Comparison of ENCODE assay signal across 9 cellular contexts in genomic region chr10:25875555-25876165, GRCh38. TPM values are rescaled to one million over a fixed set of nuclear protein-coding genes. Genes with fewer than 3 reads are reported as not detected.
DNase-seq lines count a peak whose midpoint lies in the region; ATAC-seq, FAIRE-seq and TF ChIP-seq lines count a peak whose summit lies in the region.
"Had no signal": no experiment of that assay in that cellular context is flagged by ENCODE, and none has a peak within 500 bp of the region (broad histone marks: within the 10 kb centered on the region; RNA-seq: fewer than 3 reads in every experiment).

No MANE protein-coding gene starts in this region.

- TF ChIP-seq POLR2A in erythroblast (IDR thresholded peaks at IDR 0.05; ENCODE audit: low read length), result no peak

- H3K9me3 Mint-ChIP-seq in naive B cell, result peaks cover 0 to 7% (median 0%) of the 10 kb centered on the region in 7 donors
- H3K9me3 Mint-ChIP-seq in stimulated activated effector memory CD8-positive, alpha-beta T cell treated with anti-CD3 and anti-CD28 coated beads, Interleukin-12 subunit alpha, Interleukin-12 subunit beta, amount 100 ng/mL, for 72 hours, result no peaks in the 10 kb centered on the region
- H3K9me3 Mint-ChIP-seq: central memory CD8-positive, alpha-beta T cell had no signal

- H3K27me3 Mint-ChIP-seq in naive B cell, result peaks cover 0 to 16% (median 12%) of the 10 kb centered on the region in 3 donors
- H3K27me3 Mint-ChIP-seq: central memory CD8-positive, alpha-beta T cell had no signal

- H3K4me3 Mint-ChIP-seq in naive B cell, result no peak overlapping the region
- H3K4me3 Mint-ChIP-seq in stimulated activated effector memory CD8-positive, alpha-beta T cell treated with anti-CD3 and anti-CD28 coated beads, Interleukin-12 subunit alpha, Interleukin-12 subunit beta, amount 100 ng/mL, for 72 hours, result no peak overlapping the region
- H3K4me3 Mint-ChIP-seq: central memory CD8-positive, alpha-beta T cell had no signal

- DNase-seq in DMS53 (lab: John Stamatoyannopoulos, UW) (peak; percentile 78), HTR-8/SVneo (ENCODE audit: insufficient read length, low spot score) (peak; percentile 44), NOMO-1 (lab: John Stamatoyannopoulos, UW; ENCODE audit: unreplicated experiment in 2 of 2) (peak; percentile 52 to 63), erythroblast (lab: John Stamatoyannopoulos, UW) (peak; percentile 54 to 73), naive B cell (peak; percentile 58)
- peak in 2 of 3 experiments; percentile 21 to 33 for DNase-seq in activated CD8-positive, alpha-beta memory T cell treated with anti-CD3 and anti-CD28 coated beads for 48 hours (ENCODE audit: low read depth in 2 of 3, low spot score in 2 of 3)
- peak; percentile 33 to 78 for DNase-seq in stimulated activated effector memory CD8-positive, alpha-beta T cell treated with anti-CD3 and anti-CD28 coated beads, Interleukin-12 subunit alpha, Interleukin-12 subunit beta, amount 100 ng/mL, for 72 hours (ENCODE audit: low spot score in 2 of 2)

- peak; percentile 51 for FAIRE-seq in HTR-8/SVneo (lab: Jason Lieb, UNC)

- no peaks in the 10 kb centered on the region for H3K36me3 Mint-ChIP-seq in naive B cell
- no peaks in the 10 kb centered on the region for H3K36me3 Mint-ChIP-seq in stimulated activated effector memory CD8-positive, alpha-beta T cell treated with anti-CD3 and anti-CD28 coated beads, Interleukin-12 subunit alpha, Interleukin-12 subunit beta, amount 100 ng/mL, for 72 hours

- ATAC-seq in GM21447 (IDR thresholded peaks at IDR 0.05; ENCODE audit: unreplicated experiment) (peak; percentile 90), naive B cell (ENCODE audit: low read depth in 2 of 2) (peak; percentile 65 to 72)
- peak; percentile 65 for ATAC-seq in stimulated activated effector memory CD8-positive, alpha-beta T cell treated with anti-CD3 and anti-CD28 coated beads, Interleukin-12 subunit alpha, Interleukin-12 subunit beta, amount 100 ng/mL, for 72 hours

- no peak overlapping the region for H3K27ac Mint-ChIP-seq in naive B cell
- H3K27ac Mint-ChIP-seq in stimulated activated effector memory CD8-positive, alpha-beta T cell treated with anti-CD3 and anti-CD28 coated beads, Interleukin-12 subunit alpha, Interleukin-12 subunit beta, amount 100 ng/mL, for 72 hours, result no peak overlapping the region

- H3K4me1 Mint-ChIP-seq in naive B cell, result no peaks in the 10 kb centered on the region
- no peaks in the 10 kb centered on the region for H3K4me1 Mint-ChIP-seq in stimulated activated effector memory CD8-positive, alpha-beta T cell treated with anti-CD3 and anti-CD28 coated beads, Interleukin-12 subunit alpha, Interleukin-12 subunit beta, amount 100 ng/mL, for 72 hours
- H3K4me1 Mint-ChIP-seq: central memory CD8-positive, alpha-beta T cell had no signal

RNA-seq across cellular contexts. Expression of gene MYO3A, which starts 58.4 kb away (rescaled TPM):
- 1 to 10 TPM in 2 of 6 donors, under 1 TPM in 3, not detected in 1; 0.38 to 1.4 (median 0.79) TPM for polyA plus RNA-seq in naive B cell (ENCODE audit: low read depth in 6 of 6)

Comparison
In these comparisons a context has a peak if more than half of its experiments do, and no peak if none do; other contexts are left out.
1. Peak in every context shown above with its lines: DNase-seq and ATAC-seq.
2. DNase-seq: peak in every context shown above with its lines; median percentile 78 in DMS53; 64 in erythroblast; 58 in naive B cell; 58 in NOMO-1; 56 in stimulated activated effector memory CD8-positive, alpha-beta T cell treated with anti-CD3 and anti-CD28 coated beads, Interleukin-12 subunit alpha, Interleukin-12 subunit beta, amount 100 ng/mL, for 72 hours; 44 in HTR-8/SVneo; 27 in activated CD8-positive, alpha-beta memory T cell treated with anti-CD3 and anti-CD28 coated beads for 48 hours.